In the genomic region with DNA sequence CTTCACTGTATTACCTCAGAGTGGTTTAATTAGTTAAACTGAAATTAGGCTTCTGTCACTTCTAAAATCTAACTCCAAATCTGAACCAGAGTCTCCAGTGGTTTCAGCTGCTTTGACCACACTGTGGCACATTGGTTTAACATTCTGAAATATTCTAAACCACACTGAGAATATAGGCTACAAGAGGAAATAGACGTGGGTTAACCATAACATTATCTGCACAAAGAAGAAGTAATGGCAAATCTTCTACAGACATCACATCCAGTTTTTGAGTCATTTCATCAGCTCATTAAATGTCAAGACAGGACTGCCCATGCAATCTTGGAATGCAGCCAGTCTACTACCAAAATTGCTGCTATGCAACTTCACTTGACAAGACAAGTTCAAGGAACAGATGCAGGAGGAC, we compare ENCODE assay signal across 9 cellular contexts.
DNase-seq lines count a peak whose midpoint lies in the region; ATAC-seq lines count a peak whose summit lies in the region.
"Had no signal": no experiment of that assay in that cellular context is flagged by ENCODE, and none has a peak within 500 bp of the region (broad histone marks: within the 10 kb centered on the region; RNA-seq: fewer than 3 reads in every experiment).

No MANE protein-coding gene starts in this region.

- ATAC-seq in HG02763 (IDR thresholded peaks at IDR 0.05; ENCODE audit: unreplicated experiment), result peak; percentile 63
- no peak for ATAC-seq in left cardiac atrium

- H3K27ac Mint-ChIP-seq in activated CD4-positive, alpha-beta T cell treated with anti-CD3 and anti-CD28 coated beads, Interleukin-2, amount 10 ng/mL, durations not matched to agents 24 days and 14 days, result peak overlapping the region; percentile 64
- peak overlapping the region in 2 of 6 donors; percentile 50 to 82 for H3K27ac Mint-ChIP-seq in immature natural killer cell
- H3K27ac Mint-ChIP-seq: naive B cell had no signal

- no peaks in the 10 kb centered on the region for H3K9me3 Mint-ChIP-seq in activated CD4-positive, alpha-beta T cell treated with anti-CD3 and anti-CD28 coated beads, Interleukin-2, amount 10 ng/mL, durations not matched to agents 24 days and 14 days
- H3K9me3 Mint-ChIP-seq in immature natural killer cell, result no peaks in the 10 kb centered on the region
- H3K9me3 Mint-ChIP-seq: naive B cell had no signal

- in situ Hi-C loops in ACHN (cut with HindIII; ENCODE audit: low pct_ligation_motif_present, low pct_unique_long_range_greater_than_20kb, low sequenced_read_pairs), result no loop called here

- no peak overlapping the region for H3K4me3 Mint-ChIP-seq in activated CD4-positive, alpha-beta T cell treated with anti-CD3 and anti-CD28 coated beads, Interleukin-2, amount 10 ng/mL, durations not matched to agents 24 days and 14 days
- peak overlapping the region in 4 of 5 donors; percentile 2 to 64 (median 38) for H3K4me3 Mint-ChIP-seq in immature natural killer cell
- H3K4me3 Mint-ChIP-seq: naive B cell had no signal

- H3K36me3 Mint-ChIP-seq in activated CD4-positive, alpha-beta T cell treated with anti-CD3 and anti-CD28 coated beads, Interleukin-2, amount 10 ng/mL, durations not matched to agents 24 days and 14 days (ENCODE audit: low read depth), result no peaks in the 10 kb centered on the region
- peaks cover 0 to 3% (median 0%) of the 10 kb centered on the region in 3 donors for H3K36me3 Mint-ChIP-seq in immature natural killer cell
- H3K36me3 Mint-ChIP-seq: naive B cell had no signal

- intact Hi-C loops in activated CD4-positive, alpha-beta T cell treated with anti-CD3 and anti-CD28 coated beads, Interleukin-2, amount 10 ng/mL, durations not matched to agents 24 days and 14 days (cut with micrococcal nuclease), result loop anchor here (1.0 to 10.0 kb wide), 3 partner anchors 29 to 617 kb away; no protein-coding TSS in a partner anchor
- intact Hi-C loops in left cardiac atrium (cut with DNase I), result loop anchor here in 1 of 2 donors (10.0 kb wide), 1 partner anchor 93 kb away; the partner anchor contains the start of gene LRP6

- peaks cover 12% of the 10 kb centered on the region for H3K4me1 Mint-ChIP-seq in activated CD4-positive, alpha-beta T cell treated with anti-CD3 and anti-CD28 coated beads, Interleukin-2, amount 10 ng/mL, durations not matched to agents 24 days and 14 days
- H3K4me1 Mint-ChIP-seq in immature natural killer cell, result peaks cover 19 to 22% of the 10 kb centered on the region in 2 donors

- peaks cover 51% of the 10 kb centered on the region for H3K27me3 Mint-ChIP-seq in activated CD4-positive, alpha-beta T cell treated with anti-CD3 and anti-CD28 coated beads, Interleukin-2, amount 10 ng/mL, durations not matched to agents 24 days and 14 days
- peaks cover 21 to 47% (median 29%) of the 10 kb centered on the region in 3 donors for H3K27me3 Mint-ChIP-seq in immature natural killer cell (ENCODE audit: low read depth in 3 of 3)
- H3K27me3 Mint-ChIP-seq: naive B cell had no signal

- peak; percentile 74 for DNase-seq in activated CD4-positive, alpha-beta T cell treated with anti-CD3 and anti-CD28 coated beads, Interleukin-2, amount 10 ng/mL, durations not matched to agents 24 days and 14 days
- no peak for DNase-seq in activated CD4-positive, alpha-beta T cell treated with anti-CD3 and anti-CD28 coated beads, Interleukin-2, amount 50 U/mL, for 4 hours
- peak; percentile 59 for DNase-seq in RPMI7951 (ENCODE audit: low read depth)
- DNase-seq in immature natural killer cell, result peak; percentile 59 to 77 (median 73)
- no peak for DNase-seq in HPDE6-E6E7 (ENCODE audit: extremely low spot score)
- DNase-seq in ACHN, result no peak
- no peak for DNase-seq in left cardiac atrium
- DNase-seq: naive B cell had no signal

Comparison
In these comparisons a context has a peak if more than half of its experiments do, and no peak if none do; other contexts are left out.
1. DNase-seq: peak in activated CD4-positive, alpha-beta T cell treated with anti-CD3 and anti-CD28 coated beads, Interleukin-2, amount 10 ng/mL, durations not matched to agents 24 days and 14 days (single experiment), RPMI7951 (single experiment) and immature natural killer cell (3 of 3); none in activated CD4-positive, alpha-beta T cell treated with anti-CD3 and anti-CD28 coated beads, Interleukin-2, amount 50 U/mL, for 4 hours (0 of 2), HPDE6-E6E7 (single experiment), ACHN (single experiment) and left cardiac atrium (single experiment).